In the genomic region with DNA sequence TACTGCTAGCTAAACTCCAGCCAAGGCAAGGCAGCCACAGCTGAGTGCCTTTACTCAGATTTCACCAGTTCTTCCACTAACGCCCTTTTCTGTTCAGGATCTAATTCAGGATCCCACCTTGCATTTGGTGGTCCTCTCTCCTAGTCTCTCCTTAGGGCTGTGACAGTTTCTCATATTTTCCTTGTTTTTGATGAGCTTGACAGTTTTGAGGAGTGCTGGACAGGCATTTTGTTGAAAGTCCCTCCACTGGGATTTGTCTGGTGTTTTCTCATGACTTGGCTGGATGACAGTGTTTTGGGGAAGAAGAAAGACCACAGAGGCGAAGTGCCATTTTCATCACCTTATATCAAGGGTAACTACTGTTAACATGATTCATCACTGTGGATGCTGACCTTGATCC, we compare ENCODE assay signal across 18 cellular contexts.
DNase-seq lines count a peak whose midpoint lies in the region; ATAC-seq, FAIRE-seq and TF ChIP-seq lines count a peak whose summit lies in the region.
"Had no signal": no experiment of that assay in that cellular context is flagged by ENCODE, and none has a peak within 500 bp of the region (broad histone marks: within the 10 kb centered on the region; RNA-seq: fewer than 3 reads in every experiment).

No MANE protein-coding gene starts in this region.

- TF ChIP-seq POLR2A in A549 (IDR thresholded peaks at IDR 0.05; ENCODE audit: low read length), result no peak
- no peak for TF ChIP-seq POLR2A in IMR-90 (IDR thresholded peaks at IDR 0.05; ENCODE audit: low read depth, low read length)

- POLR2A ChIA-PET in A549 (lab: Yijun Ruan, JAX) (no interaction called here), IMR-90 (lab: Charles Lee; ENCODE audit: unreplicated experiment) (no interaction called here)

- no peaks in the 10 kb centered on the region for H3K27me3 ChIP-seq in IMR-90 (ENCODE audit: control insufficient read depth, insufficient read depth, low read length)
- H3K27me3 ChIP-seq in parathyroid adenoma (ENCODE audit: control insufficient read depth, insufficient read depth, low read length), result no peaks in the 10 kb centered on the region

- CTCF ChIA-PET in A549 (lab: Yijun Ruan, JAX) (interaction anchor here (1.2 kb wide), 1 partner anchor 15 kb away, joined by 3 read pairs; no protein-coding TSS in a partner anchor), IMR-90 (lab: Yijun Ruan, JAX) (interaction anchor here (0.6 to 1.0 kb wide), 2 partner anchors 70 to 255 kb away, joined by 3 to 4 read pairs; no protein-coding TSS in a partner anchor)

- ATAC-seq in A549 (no peak), IMR-90 (ENCODE audit: low read depth) (no peak), GM19463 (IDR thresholded peaks at IDR 0.05; ENCODE audit: unreplicated experiment) (no peak)

- no peak overlapping the region for H4K5ac ChIP-seq in IMR-90 (ENCODE audit: low read depth, low read length)

- H3K4me1 ChIP-seq in A549 (no peaks in the 10 kb centered on the region), IMR-90 (ENCODE audit: control insufficient read depth, insufficient read depth, low read length) (peaks cover 7% of the 10 kb centered on the region), parathyroid adenoma (peaks cover 9% of the 10 kb centered on the region)
- H3K4me1 ChIP-seq: Caco-2 had no signal

- H4K91ac ChIP-seq in IMR-90 (ENCODE audit: insufficient read depth, low read depth, low read length), result no peak overlapping the region

- H2AK5ac ChIP-seq in IMR-90 (ENCODE audit: low read depth, low read length), result no peak overlapping the region

- H3K56ac ChIP-seq in IMR-90 (ENCODE audit: extremely low read depth, insufficient read depth, low read length), result no peak overlapping the region

- no peak overlapping the region for H3K4me3 ChIP-seq in A549
- no peak overlapping the region for H3K4me3 ChIP-seq in IMR-90 (ENCODE audit: insufficient read depth, low read depth, low read length)
- no peak overlapping the region for H3K4me3 ChIP-seq in parathyroid adenoma (ENCODE audit: low read depth, low read length)

- H3K27ac ChIP-seq in A549 (no peak overlapping the region), IMR-90 (ENCODE audit: insufficient read depth, low read length) (no peak overlapping the region), parathyroid adenoma (no peak overlapping the region)
- H3K27ac ChIP-seq: C4-2B had no signal

- dilution Hi-C loops in IMR-90 (cut with HindIII; ENCODE audit: low sequenced_read_pairs, unreplicated experiment), result no loop called here

- no peak overlapping the region for H3K14ac ChIP-seq in IMR-90 (replicated peaks; ENCODE audit: low read depth, low read length)

- in situ Hi-C loops in IMR-90 (cut with MboI; ENCODE audit: low sequenced_read_pairs), result no loop called here

- 84% methylated on average over 2 of the region's 2 CpGs for WGBS in A549 (ENCODE audit: missing lambda C conversion rate)
- WGBS in IMR-90 (ENCODE audit: extremely low coverage in 2 of 2, insufficient read length in 1 of 2), 2 experiments, result 100% methylated on average over 1 of the region's 2 CpGs; no CpG with 5 or more reads in 1 of the 2 experiments

- H3K79me1 ChIP-seq in IMR-90 (ENCODE audit: low read depth in 1 of 2, low read length in 2 of 2), result no peaks in the 10 kb centered on the region

- H2BK15ac ChIP-seq in IMR-90 (ENCODE audit: low read depth, low read length), result no peak overlapping the region

- no peaks in the 10 kb centered on the region for H3K9me3 ChIP-seq in A549
- no peaks in the 10 kb centered on the region; the same call in 1 of the 2 replicates for H3K9me3 ChIP-seq in IMR-90 (ENCODE audit: control insufficient read depth, insufficient read depth, low read length)
- H3K9me3 ChIP-seq in parathyroid adenoma (ENCODE audit: control insufficient read depth, low read length), result no peaks in the 10 kb centered on the region

- H2AFZ ChIP-seq in IMR-90 (replicated peaks; ENCODE audit: low read length, poor library complexity) (no peak overlapping the region), parathyroid adenoma (peak overlapping the region; percentile 58)

- BruUV-seq in IMR-90 (replicated peaks; lab: Mats Ljungman, UMichigan), result no TSS peak

- H2AK9ac ChIP-seq in IMR-90 (replicated peaks; ENCODE audit: low read depth, low read length, poor library complexity), result no peak overlapping the region

- H3K23ac ChIP-seq in IMR-90 (ENCODE audit: low read depth, low read length), result no peak overlapping the region

- intact Hi-C loops in IMR-90 (cut with micrococcal nuclease), result no loop called here

- TF ChIP-seq RAD21 in A549 (conservative IDR thresholded peaks at IDR 0.05 in 1 of 2, IDR thresholded peaks at IDR 0.05 in 1 of 2) (no peak), IMR-90 (IDR thresholded peaks at IDR 0.05; ENCODE audit: low read length) (no peak)

- H3K18ac ChIP-seq in IMR-90 (ENCODE audit: low read depth, low read length), result no peak overlapping the region

- no peaks in the 10 kb centered on the region for H4K20me1 ChIP-seq in IMR-90 (ENCODE audit: insufficient read depth, low read length)

- no peak for TF ChIP-seq EP300 in A549 (IDR thresholded peaks at IDR 0.05)

- H3K4me2 ChIP-seq in A549 (no peak overlapping the region), IMR-90 (ENCODE audit: low read depth, low read length) (no peak overlapping the region), parathyroid adenoma (ENCODE audit: low read length) (no peak overlapping the region)

- no peak overlapping the region for H2BK5ac ChIP-seq in IMR-90 (ENCODE audit: low read depth, low read length, poor library complexity, severe bottlenecking)

- no peak overlapping the region for H3K9ac ChIP-seq in IMR-90 (ENCODE audit: low read depth, low read length)
- no peak overlapping the region for H3K9ac ChIP-seq in parathyroid adenoma

- DNase-seq in A549 (ENCODE audit: low read depth in 1 of 2, low spot score in 1 of 2) (no peak), IMR-90 (no peak), left kidney (ENCODE audit: low read depth, low spot score) (peak; percentile 50), SIG-M5 treated with dmso at 0.1 percent for 504 hours (lab: John Stamatoyannopoulos, UW; ENCODE audit: unreplicated experiment) (no peak), DMS79 (lab: John Stamatoyannopoulos, UW) (no peak)
- DNase-seq: AML-193; Caco-2; CD4-positive, alpha-beta T cell; GDM1; GOT3; H9; KBM-7 had no signal

- peaks cover 3% of the 10 kb centered on the region for H3K9me1 ChIP-seq in IMR-90 (ENCODE audit: insufficient read depth, low read length)

- FAIRE-seq in A549 (lab: Jason Lieb, UNC), result no peak
- FAIRE-seq: D721Med, GM12892, GM18507 had no signal

- H2BK20ac ChIP-seq in IMR-90 (ENCODE audit: low read depth, low read length), result no peak overlapping the region

- H2BK120ac ChIP-seq in IMR-90 (ENCODE audit: low read depth, low read length), result no peak overlapping the region

- TF ChIP-seq CTCF in A549 (IDR thresholded peaks at IDR 0.05), result no peak
- no peak for TF ChIP-seq CTCF in IMR-90 (conservative IDR thresholded peaks at IDR 0.05; ENCODE audit: low read depth, low read length)
- TF ChIP-seq CTCF in parathyroid adenoma (IDR thresholded peaks at IDR 0.05), result no peak

- H3K36me3 ChIP-seq in IMR-90 (ENCODE audit: control insufficient read depth, insufficient read depth, low read length) (no peaks in the 10 kb centered on the region), parathyroid adenoma (ENCODE audit: control insufficient read depth, insufficient read depth, low read length) (no peaks in the 10 kb centered on the region)

- H4K8ac ChIP-seq in IMR-90 (ENCODE audit: low read depth in 2 of 2, low read length in 2 of 2), result no peak overlapping the region

- no peaks in the 10 kb centered on the region for H3K79me2 ChIP-seq in parathyroid adenoma

- H3K4ac ChIP-seq in IMR-90 (ENCODE audit: low read depth, low read length), result no peak overlapping the region

TF ChIP-seq in A549, 52 proteins besides CTCF, POLR2A, EP300 and RAD21:
- TF ChIP-seq MAFK (IDR thresholded peaks at IDR 0.05; ENCODE audit: partially characterized antibody), result peak; percentile 69
- no peak for TF ChIP-seq POLR2AphosphoS2 (conservative IDR thresholded peaks at IDR 0.05; ENCODE audit: low read length)
- TF ChIP-seq JUNB (IDR thresholded peaks at IDR 0.05), result no peak

TF ChIP-seq in IMR-90, 13 proteins besides CTCF, POLR2A, EP300 and RAD21:
- TF ChIP-seq CHD1 (IDR thresholded peaks at IDR 0.05; ENCODE audit: low read depth, low read length) (no peak), MAFK (IDR thresholded peaks at IDR 0.05; ENCODE audit: low read depth, low read length) (peak; percentile 59), MAZ (IDR thresholded peaks at IDR 0.05; ENCODE audit: borderline replicate concordance, low read depth, low read length) (no peak)
